In the genomic region with DNA sequence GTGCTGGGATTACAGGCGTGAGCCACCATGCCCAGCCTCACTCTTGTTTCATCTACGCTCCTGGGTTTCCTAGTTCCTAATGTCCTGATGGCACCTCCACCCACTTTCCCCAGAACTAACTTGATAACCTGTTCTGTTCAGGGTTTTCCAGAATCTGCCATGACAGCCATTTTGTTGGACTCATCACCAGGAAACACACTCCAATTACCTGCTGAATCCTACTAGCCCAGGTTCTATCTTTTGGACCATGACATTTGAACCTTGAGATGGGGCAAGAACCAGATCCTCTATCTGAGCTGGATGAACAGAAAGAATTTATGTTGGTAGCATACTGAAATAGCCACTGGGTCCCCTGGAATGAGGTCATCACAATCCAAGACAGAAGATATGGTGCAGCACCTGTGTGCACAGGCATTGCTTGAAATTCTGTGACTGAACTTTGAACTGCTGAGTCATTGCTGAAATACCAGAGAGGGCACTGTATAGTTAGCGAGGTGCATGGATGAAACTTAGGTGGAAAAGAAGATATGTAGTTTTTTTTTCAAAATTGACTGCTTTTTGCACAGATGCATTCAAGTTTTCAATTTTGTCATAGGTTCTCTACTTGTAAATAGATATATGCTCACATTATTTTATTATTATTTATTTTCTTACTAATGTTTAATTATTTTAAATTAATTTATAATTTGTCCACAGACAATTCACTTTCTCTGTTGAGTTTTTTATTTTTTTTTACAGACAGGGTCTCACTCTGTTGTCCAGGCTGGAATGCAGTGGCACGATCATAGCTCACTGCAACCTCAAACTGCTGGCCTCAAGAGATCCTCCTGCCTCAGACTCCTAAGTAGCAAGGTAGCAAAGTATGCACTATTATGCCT, we compare ENCODE assay signal across 9 cellular contexts. TPM values are rescaled to one million over a fixed set of nuclear protein-coding genes. Genes with fewer than 3 reads are reported as not detected.
DNase-seq lines count a peak whose midpoint lies in the region; ATAC-seq and TF ChIP-seq lines count a peak whose summit lies in the region.
"Had no signal": no experiment of that assay in that cellular context is flagged by ENCODE, and none has a peak within 500 bp of the region (broad histone marks: within the 10 kb centered on the region; RNA-seq: fewer than 3 reads in every experiment).

No MANE protein-coding gene starts in this region.

- no peaks in the 10 kb centered on the region for H3K79me2 ChIP-seq in HCT116 (ENCODE audit: insufficient read depth, low read length)

- H3K36me3 ChIP-seq in HCT116 (ENCODE audit: control insufficient read depth in 1 of 2, insufficient read depth in 2 of 2, low read length in 2 of 2) (no peaks in the 10 kb centered on the region), right lobe of liver (no peaks in the 10 kb centered on the region)

- H3K27ac Mint-ChIP-seq in activated CD8-positive, alpha-beta T cell treated with anti-CD3 and anti-CD28 coated beads, Interleukin-2, amount 10 ng/mL, durations not matched to agents 7 days and 5 days = no peak overlapping the region

- POLR2A ChIA-PET in HCT116 (lab: Charles Lee) = no interaction called here
- POLR2A ChIA-PET in activated CD8-positive, alpha-beta T cell treated with anti-CD3 and anti-CD28 coated beads, Interleukin-2, amount 10 ng/mL, durations not matched to agents 7 days and 5 days (lab: Charles Lee) = no interaction called here

- H3K9ac ChIP-seq in HCT116 (ENCODE audit: low read length) = no peak overlapping the region

- H3K27me3 ChIP-seq in HCT116 (ENCODE audit: insufficient read depth, low read length) (no peaks in the 10 kb centered on the region), right lobe of liver (no peaks in the 10 kb centered on the region)

- H3K4me3 Mint-ChIP-seq in activated CD8-positive, alpha-beta T cell treated with anti-CD3 and anti-CD28 coated beads, Interleukin-2, amount 10 ng/mL, durations not matched to agents 7 days and 5 days = no peak overlapping the region

- H3K4me3 ChIP-seq in HCT116 (replicated peaks in 1 of 2; ENCODE audit: low read depth in 1 of 2, low read length in 2 of 2) = no peak overlapping the region
- H3K4me3 ChIP-seq in right lobe of liver = no peak overlapping the region

- peak; percentile 97 for ATAC-seq in GM18861 (IDR thresholded peaks at IDR 0.05; ENCODE audit: unreplicated experiment)
- ATAC-seq in HCT116 = peak; percentile 59
- ATAC-seq in HG03460 (IDR thresholded peaks at IDR 0.05; ENCODE audit: unreplicated experiment) = peak; percentile 72
- peak; percentile 87 to 99 (median 96) for ATAC-seq in right lobe of liver
- no peak for ATAC-seq in activated CD8-positive, alpha-beta T cell treated with anti-CD3 and anti-CD28 coated beads, Interleukin-2, amount 10 ng/mL, durations not matched to agents 7 days and 5 days

- TF ChIP-seq CTCF in HCT116 (IDR thresholded peaks at IDR 0.05 in 2 of 3, conservative IDR thresholded peaks at IDR 0.05 in 1 of 3; ENCODE audit: borderline replicate concordance in 1 of 3, insufficient read depth in 1 of 3, low read depth in 2 of 3, low read length in 2 of 3) = no peak
- TF ChIP-seq CTCF in right lobe of liver (IDR thresholded peaks at IDR 0.05) = no peak

- WGBS in right lobe of liver (ENCODE audit: insufficient coverage, low coverage, low lambda C conversion rate, missing lambda C conversion rate) = 15% methylated on average over 1 of the region's 4 CpGs

- H4K20me1 ChIP-seq in HCT116 (ENCODE audit: insufficient read depth) = no peaks in the 10 kb centered on the region

- H3K36me3 Mint-ChIP-seq in activated CD8-positive, alpha-beta T cell treated with anti-CD3 and anti-CD28 coated beads, Interleukin-2, amount 10 ng/mL, durations not matched to agents 7 days and 5 days (ENCODE audit: low read depth) = no peaks in the 10 kb centered on the region

- BruUV-seq in HCT116 (replicated peaks; lab: Mats Ljungman, UMichigan) = no TSS peak

- RAD21 ChIA-PET in HCT116 (lab: Charles Lee; ENCODE audit: low non-redundant PET in 1 of 2, low total read pairs in 2 of 2, uncharacterized antibody in 2 of 2, unreplicated experiment in 2 of 2) = no interaction called here

- H3K4me1 Mint-ChIP-seq in activated CD8-positive, alpha-beta T cell treated with anti-CD3 and anti-CD28 coated beads, Interleukin-2, amount 10 ng/mL, durations not matched to agents 7 days and 5 days (ENCODE audit: low read depth) = peaks cover 10% of the 10 kb centered on the region

- peak overlapping the region; percentile 74 for H2AFZ ChIP-seq in HCT116 (ENCODE audit: low read depth, low read length, poor library complexity, severe bottlenecking)

- H3K4me2 ChIP-seq in HCT116 (ENCODE audit: low read length) = peak overlapping the region; percentile 34

- H3K9me3 Mint-ChIP-seq in activated CD8-positive, alpha-beta T cell treated with anti-CD3 and anti-CD28 coated beads, Interleukin-2, amount 10 ng/mL, durations not matched to agents 7 days and 5 days (ENCODE audit: insufficient read depth) = no peaks in the 10 kb centered on the region

- TF ChIP-seq POLR2A in HCT116 (IDR thresholded peaks at IDR 0.05; ENCODE audit: borderline replicate concordance, extremely low read depth, insufficient read depth, insufficient read length) (no peak), right lobe of liver (IDR thresholded peaks at IDR 0.05) (no peak)

- H3K9me3 ChIP-seq in HCT116 (ENCODE audit: control insufficient read depth in 1 of 2, insufficient read depth in 1 of 2, low read depth in 1 of 2, low read length in 2 of 2) = no peaks in the 10 kb centered on the region
- no peaks in the 10 kb centered on the region for H3K9me3 ChIP-seq in right lobe of liver

- H3K4me1 ChIP-seq in HCT116 (ENCODE audit: control insufficient read depth in 1 of 2, insufficient read depth in 2 of 2, low read length in 2 of 2) (peaks cover 6 to 8% of the 10 kb centered on the region in 2 experiments), right lobe of liver (peaks cover 0 to 5% (median 0%) of the 10 kb centered on the region in 4 donors)

- no peak for DNase-seq in HCT116 (ENCODE audit: low read depth, low spot score)
- DNase-seq in right lobe of liver = no peak
- no peak for DNase-seq in activated CD8-positive, alpha-beta T cell treated with anti-CD3 and anti-CD28 coated beads, Interleukin-2, amount 10 ng/mL, durations not matched to agents 7 days and 5 days
- no peak for DNase-seq in putamen (ENCODE audit: low spot score)
- no peak for DNase-seq in NAMALWA (ENCODE audit: low spot score)
- no peak for DNase-seq in NCI-H2107 treated with DMSO at 0.1 percent for 48 hours (lab: John Stamatoyannopoulos, UW; ENCODE audit: unreplicated experiment)
- DNase-seq: NCI-H510A had no signal

- intact Hi-C loops in HCT116 (cut with micrococcal nuclease) = no loop called here
- intact Hi-C loops in right lobe of liver (cut with DNase I) = no loop called here

- peaks cover 9% of the 10 kb centered on the region for H3K27me3 Mint-ChIP-seq in activated CD8-positive, alpha-beta T cell treated with anti-CD3 and anti-CD28 coated beads, Interleukin-2, amount 10 ng/mL, durations not matched to agents 7 days and 5 days (ENCODE audit: low read depth)

- CTCF ChIA-PET in HCT116 (lab: Charles Lee) = no interaction called here
- CTCF ChIA-PET in activated CD8-positive, alpha-beta T cell treated with anti-CD3 and anti-CD28 coated beads, Interleukin-2, amount 10 ng/mL, durations not matched to agents 7 days and 5 days (lab: Charles Lee) = no interaction called here

- no peak for TF ChIP-seq RAD21 in HCT116 (IDR thresholded peaks at IDR 0.05; ENCODE audit: low read depth)

- H3K9me2 ChIP-seq in HCT116 (ENCODE audit: insufficient read depth) = no peaks in the 10 kb centered on the region

- H3K27ac ChIP-seq in HCT116 (ENCODE audit: low read depth, low read length) (no peak overlapping the region), right lobe of liver (no peak overlapping the region)

TF ChIP-seq in HCT116, 20 proteins besides CTCF, POLR2A, EP300 and RAD21:
- TF ChIP-seq EZH2phosphoT487 (IDR thresholded peaks at IDR 0.05; ENCODE audit: borderline replicate concordance) = no peak
- no peak for TF ChIP-seq ZBTB33 (IDR thresholded peaks at IDR 0.05; ENCODE audit: extremely low read depth, insufficient replicate concordance, low read length)
- TF ChIP-seq SP1 (IDR thresholded peaks at IDR 0.05; ENCODE audit: low read depth) = no peak
- no peak for TF ChIP-seq SIN3A (IDR thresholded peaks at IDR 0.05; ENCODE audit: low read depth)
- no peak for TF ChIP-seq FOSL1 (IDR thresholded peaks at IDR 0.05; ENCODE audit: low read depth)
- no peak for TF ChIP-seq CBX3 (IDR thresholded peaks at IDR 0.05; ENCODE audit: low read depth)
- no peak for TF ChIP-seq EGR1 (IDR thresholded peaks at IDR 0.05; ENCODE audit: low read depth)
- no peak for TF ChIP-seq ELF1 (IDR thresholded peaks at IDR 0.05; ENCODE audit: borderline replicate concordance, low read depth)
- no peak for TF ChIP-seq ZNF274 (IDR thresholded peaks at IDR 0.05; ENCODE audit: low read depth, low read length)

RNA-seq across cellular contexts. Expression of gene TASP1, which starts 42.8 kb away (rescaled TPM):
- 19.1 TPM for total RNA-seq in HCT116 (2021; ENCODE audit: unreplicated experiment)
- polyA plus RNA-seq in HCT116 (2012) = 7.5 and 8.4 TPM in 2 replicates
- 1 to 10 TPM; 2.5 to 6.1 (median 4.3) TPM for total RNA-seq in right lobe of liver
- total RNA-seq in activated CD8-positive, alpha-beta T cell treated with anti-CD3 and anti-CD28 coated beads, Interleukin-2, amount 10 ng/mL, durations not matched to agents 7 days and 5 days = 10 to 100 TPM in 1 of 2 experiments, 1 to 10 TPM in 1; 9.6 to 11.8 TPM
